2 cellular contexts compared by ENCODE assay signal in genomic region chr7:137950263-137950621, GRCh38.
TF ChIP-seq lines count a peak whose summit lies in the region.

No MANE protein-coding gene starts in this region.

TF ChIP-seq in HCT116, 20 proteins besides CTCF, POLR2A, EP300 and RAD21:
- TF ChIP-seq JUND (IDR thresholded peaks at IDR 0.05) (0 out of 2 replicates have a peak, but pooled peaks have one; percentile 34), ZNF274 (IDR thresholded peaks at IDR 0.05; ENCODE audit: low read depth, low read length) (no peak), ELF1 (IDR thresholded peaks at IDR 0.05; ENCODE audit: borderline replicate concordance, low read depth) (no peak), FOSL1 (IDR thresholded peaks at IDR 0.05; ENCODE audit: low read depth) (no peak), SP1 (IDR thresholded peaks at IDR 0.05; ENCODE audit: low read depth) (peak; percentile 48)

TF ChIP-seq in GM12878, 131 proteins besides CTCF, POLR2A, EP300 and RAD21:
- no peak for TF ChIP-seq USF2 (IDR thresholded peaks at IDR 0.05; ENCODE audit: borderline replicate concordance, low read depth, low read length)
- peak; percentile 66; the same call in 1 of the 2 replicates for TF ChIP-seq TCF7 (IDR thresholded peaks at IDR 0.05; ENCODE audit: borderline replicate concordance)
- no peak for TF ChIP-seq CHD2 (IDR thresholded peaks at IDR 0.05; ENCODE audit: borderline replicate concordance, low read depth, low read length)
- TF ChIP-seq RCOR1 (conservative IDR thresholded peaks at IDR 0.05; ENCODE audit: low read depth, low read length) = no peak
- TF ChIP-seq RUNX3 (IDR thresholded peaks at IDR 0.05; ENCODE audit: low read length) = peak; percentile 19; the same call in 1 of the 2 replicates
- TF ChIP-seq SPI1 (IDR thresholded peaks at IDR 0.05; ENCODE audit: borderline replicate concordance, insufficient read depth, low read depth, low read length) = no peak
- TF ChIP-seq IRF4 (IDR thresholded peaks at IDR 0.05; ENCODE audit: low read depth, low read length) = no peak
- TF ChIP-seq NBN (IDR thresholded peaks at IDR 0.05) = no peak
- no peak for TF ChIP-seq SMAD5 (IDR thresholded peaks at IDR 0.05; ENCODE audit: low read depth)
- TF ChIP-seq ZBTB40 (IDR thresholded peaks at IDR 0.05; ENCODE audit: borderline replicate concordance) = no peak
- TF ChIP-seq NR2C1 (IDR thresholded peaks at IDR 0.05) = no peak
- TF ChIP-seq IRF3 (IDR thresholded peaks at IDR 0.05) = no peak
- TF ChIP-seq BHLHE40 (IDR thresholded peaks at IDR 0.05; ENCODE audit: borderline replicate concordance in 1 of 2, low read depth in 2 of 2, low read length in 1 of 2) = no peak
- TF ChIP-seq SP1 (IDR thresholded peaks at IDR 0.05; ENCODE audit: low read depth, low read length) = no peak
- no peak for TF ChIP-seq BCL11A (IDR thresholded peaks at IDR 0.05; ENCODE audit: low read depth, low read length)
